In the genomic region with DNA sequence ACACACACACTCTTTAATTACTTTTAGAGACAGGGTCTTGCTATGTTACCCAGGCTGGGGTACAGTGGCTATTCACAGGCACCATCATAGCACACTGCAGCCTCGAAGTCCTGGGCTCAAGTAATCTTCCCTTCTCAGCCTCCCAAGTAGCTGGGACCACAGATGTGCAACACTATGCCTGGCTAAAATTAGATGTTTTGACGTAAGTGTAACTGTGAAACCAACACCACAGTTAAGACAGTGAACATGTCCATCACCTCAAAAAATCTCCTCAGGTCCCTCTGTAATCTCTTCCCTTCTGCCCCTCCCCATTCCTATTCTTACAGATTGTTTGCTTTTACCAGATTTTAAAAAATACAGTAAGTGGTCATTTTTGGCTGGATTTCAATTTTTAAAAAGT, we compare ENCODE assay signal across 26 cellular contexts.
"Had no signal": no experiment of that assay in that cellular context is flagged by ENCODE, and none has a peak within 500 bp of the region (broad histone marks: within the 10 kb centered on the region; RNA-seq: fewer than 3 reads in every experiment).

No MANE protein-coding gene starts in this region.

- H3K36me3 Mint-ChIP-seq: natural killer cell had no signal

- DNase-seq: effector memory CD8-positive, alpha-beta T cell; erythroblast; esophagus squamous epithelium; foreskin melanocyte; glutamatergic neuron; heart right ventricle; hippocampal formation; left cardiac atrium; left lung; mesendoderm; midbrain; natural killer cell; occipital lobe; ovary; posterior cingulate gyrus; psoas muscle; right cardiac atrium; sigmoid colon; stimulated activated CD4-positive, alpha-beta T cell treated with anti-CD3 and anti-CD28 coated beads, Interleukin-2, amount 100 ng/mL, for 24 hours; stimulated activated CD4-positive, alpha-beta T cell treated with anti-CD3 and anti-CD28 coated beads, Interleukin-4, amount 100 ng/mL, for 24 hours; stimulated activated naive CD4-positive, alpha-beta T cell treated with Interleukin-2 at 50 U/mL for 16 hours; stomach; thyroid gland; trophoblast cell had no signal

- H3K27ac Mint-ChIP-seq: effector memory CD8-positive, alpha-beta T cell; natural killer cell; stimulated activated effector memory CD8-positive, alpha-beta T cell treated with anti-CD3 and anti-CD28 coated beads, Interleukin-12 subunit alpha, Interleukin-12 subunit beta, amount 100 ng/mL, for 72 hours had no signal

- H3K27ac ChIP-seq: esophagus squamous epithelium, heart right ventricle, left lung, ovary, psoas muscle, sigmoid colon, stomach, thyroid gland, vagina had no signal

- ATAC-seq: effector memory CD8-positive, alpha-beta T cell; heart right ventricle; left cardiac atrium; left lung; right cardiac atrium; stimulated activated effector memory CD8-positive, alpha-beta T cell treated with anti-CD3 and anti-CD28 coated beads, Interleukin-12 subunit alpha, Interleukin-12 subunit beta, amount 100 ng/mL, for 72 hours had no signal

- H3K9me3 ChIP-seq: esophagus squamous epithelium, heart right ventricle, left lung, ovary, psoas muscle, sigmoid colon, stomach, thyroid gland, vagina had no signal

- H3K4me1 ChIP-seq: esophagus squamous epithelium, heart right ventricle, left lung, psoas muscle, stomach, thyroid gland, vagina had no signal

- H3K4me1 Mint-ChIP-seq: stimulated activated effector memory CD8-positive, alpha-beta T cell treated with anti-CD3 and anti-CD28 coated beads, Interleukin-12 subunit alpha, Interleukin-12 subunit beta, amount 100 ng/mL, for 72 hours had no signal

- H3K27me3 ChIP-seq: esophagus squamous epithelium, heart right ventricle, left lung, ovary, sigmoid colon, stomach, thyroid gland, vagina had no signal

- H3K27me3 Mint-ChIP-seq: effector memory CD8-positive, alpha-beta T cell had no signal

- H3K36me3 ChIP-seq: left lung, ovary, thyroid gland, vagina had no signal

- H3K9me3 Mint-ChIP-seq: effector memory CD8-positive, alpha-beta T cell; natural killer cell; stimulated activated effector memory CD8-positive, alpha-beta T cell treated with anti-CD3 and anti-CD28 coated beads, Interleukin-12 subunit alpha, Interleukin-12 subunit beta, amount 100 ng/mL, for 72 hours had no signal

- H3K4me3 Mint-ChIP-seq: effector memory CD8-positive, alpha-beta T cell; natural killer cell; stimulated activated effector memory CD8-positive, alpha-beta T cell treated with anti-CD3 and anti-CD28 coated beads, Interleukin-12 subunit alpha, Interleukin-12 subunit beta, amount 100 ng/mL, for 72 hours had no signal

- H3K4me3 ChIP-seq: esophagus squamous epithelium, heart right ventricle, left lung, ovary, psoas muscle, sigmoid colon, stomach, thyroid gland, vagina had no signal
